8 cellular contexts compared by ENCODE assay signal in genomic region chr20:17568972-17569471, GRCh38. TPM values are rescaled to one million over a fixed set of nuclear protein-coding genes. Genes with fewer than 3 reads are reported as not detected.
DNase-seq lines count a peak whose midpoint lies in the region; ATAC-seq, FAIRE-seq and TF ChIP-seq lines count a peak whose summit lies in the region.

No MANE protein-coding gene starts in this region.

- H3K36me3 ChIP-seq in BLaER1 treated with 17β-estradiol and CSF1 and Interleukin-3, amounts not matched to agents 10 nM and 100 nM, result no peaks in the 10 kb centered on the region
- H3K36me3 ChIP-seq in bronchial epithelial cell (ENCODE audit: control insufficient read depth, insufficient read depth, low read length), result peaks cover under 1% of the 10 kb centered on the region

- POLR2A ChIA-PET in HEK293T (lab: Yijun Ruan, JAX), result interaction anchor here (0.7 to 1.0 kb wide), 2 partner anchors 11 to 33 kb away, joined by 3 read pairs; no protein-coding TSS in a partner anchor

- CTCF ChIA-PET in HEK293T (lab: Yijun Ruan, JAX), result no interaction called here

- peaks cover 0 to 34% (median 32%) of the 10 kb centered on the region in 11 experiments; a peak in 14 of 22 replicates for H4K20me1 ChIP-seq in BLaER1 treated with 17β-estradiol and CSF1 and Interleukin-3, amounts not matched to agents 10 nM and 100 nM

- no peak overlapping the region for H3K27ac ChIP-seq in BLaER1 treated with 17β-estradiol and CSF1 and Interleukin-3, amounts not matched to agents 10 nM and 100 nM

- peak overlapping the region; percentile 60 to 98 (median 90) for H3K4me2 ChIP-seq in BLaER1 treated with 17β-estradiol and CSF1 and Interleukin-3, amounts not matched to agents 10 nM and 100 nM

- peaks cover 19 to 49% (median 45%) of the 10 kb centered on the region in 11 experiments for H3K27me3 ChIP-seq in BLaER1 treated with 17β-estradiol and CSF1 and Interleukin-3, amounts not matched to agents 10 nM and 100 nM
- no peaks in the 10 kb centered on the region for H3K27me3 ChIP-seq in bronchial epithelial cell (ENCODE audit: control insufficient read depth, insufficient read depth, low read length)

- H3K4me1 ChIP-seq in BLaER1 treated with 17β-estradiol and CSF1 and Interleukin-3, amounts not matched to agents 10 nM and 100 nM, result peaks cover 11 to 37% (median 27%) of the 10 kb centered on the region in 10 experiments

- TF ChIP-seq CTCF in bronchial epithelial cell (IDR thresholded peaks at IDR 0.05; ENCODE audit: insufficient read depth, low read length, severe bottlenecking), result no peak

- no peak for ATAC-seq in HG02981 (IDR thresholded peaks at IDR 0.05; ENCODE audit: unreplicated experiment)

- peak overlapping the region in 1 of 11 experiments; percentile 17; a peak in 1 of 22 replicates for H3K9ac ChIP-seq in BLaER1 treated with 17β-estradiol and CSF1 and Interleukin-3, amounts not matched to agents 10 nM and 100 nM

- DNase-seq in HEK293T (ENCODE audit: extremely low spot score) (peak; percentile 67), SHP77 (lab: John Stamatoyannopoulos, UW) (peak; percentile 69 to 86), bronchial epithelial cell (ENCODE audit: low read depth) (peak; percentile 96), putamen (ENCODE audit: low spot score) (peak; percentile 25), NK-92 (lab: John Stamatoyannopoulos, UW; ENCODE audit: unreplicated experiment) (no peak)

- H3K4me3 ChIP-seq in BLaER1 treated with 17β-estradiol and CSF1 and Interleukin-3, amounts not matched to agents 10 nM and 100 nM, result peak overlapping the region; percentile 33 to 99 (median 85); a peak in 19 of 20 replicates
- peak overlapping the region; percentile 99 for H3K4me3 ChIP-seq in bronchial epithelial cell (ENCODE audit: low read depth, low read length)
- H3K4me3 ChIP-seq in iPS-11a (ENCODE audit: low read depth, low read length), result peak overlapping the region; percentile 70

- peaks cover 0 to 8% (median 0%) of the 10 kb centered on the region in 11 experiments; a peak in 1 of 22 replicates for H3K9me3 ChIP-seq in BLaER1 treated with 17β-estradiol and CSF1 and Interleukin-3, amounts not matched to agents 10 nM and 100 nM (replicated peaks in 1 of 11)

- no peak for FAIRE-seq in bronchial epithelial cell (lab: Jason Lieb, UNC)

TF ChIP-seq in HEK293T, 16 proteins besides CTCF, POLR2A, EP300 and RAD21:
- TF ChIP-seq ELF4 (IDR thresholded peaks at IDR 0.05), result no peak
- peak; percentile 82; the same call in 1 of the 2 replicates for TF ChIP-seq ARNT (IDR thresholded peaks at IDR 0.05)
- no peak for TF ChIP-seq HDGF (IDR thresholded peaks at IDR 0.05; ENCODE audit: borderline replicate concordance)
- TF ChIP-seq L3MBTL2 (conservative IDR thresholded peaks at IDR 0.05), result peak; percentile 34; the same call in 1 of the 2 replicates
- no peak for TF ChIP-seq PKNOX1 (IDR thresholded peaks at IDR 0.05)
TF ChIP-seq in HEK293T: peak in this region for 2.

RNA-seq across cellular contexts. Expression of gene DSTN, which starts 0.9 kb away (rescaled TPM):
- total RNA-seq in bronchial epithelial cell, result 149 and 200 TPM in 2 replicates

RNA-seq across cellular contexts. Expression of gene BFSP1, which starts 37.8 kb away (rescaled TPM):
- 2.9 and 3.6 TPM in 2 replicates for total RNA-seq in bronchial epithelial cell
